ENCODE assay signal across 17 cellular contexts in genomic region chr1:56627019-56627635, GRCh38. TPM values are rescaled to one million over a fixed set of nuclear protein-coding genes. Genes with fewer than 3 reads are reported as not detected.
"Had no signal": no experiment of that assay in that cellular context is flagged by ENCODE, and none has a peak within 500 bp of the region (broad histone marks: within the 10 kb centered on the region; RNA-seq: fewer than 3 reads in every experiment).

No MANE protein-coding gene starts in this region.

- H3K4me3 ChIP-seq: adrenal gland, esophagus muscularis mucosa, thoracic aorta, upper lobe of right lung had no signal

- H3K4me1 Mint-ChIP-seq: central memory CD8-positive, alpha-beta T cell; memory B cell; stimulated activated naive B cell treated with anti-CD40 and anti-IgM and Interleukin-4, amounts not matched to agents 10 μg/mL and 1 μg/mL and 100 μg/mL, for 72 hours had no signal

- H3K9me3 Mint-ChIP-seq: activated naive CD4-positive, alpha-beta T cell treated with anti-CD3 and anti-CD28 coated beads, Interleukin-2, amount 50 U/mL, for 72 hours; central memory CD8-positive, alpha-beta T cell; memory B cell had no signal

- ATAC-seq: activated naive CD4-positive, alpha-beta T cell treated with anti-CD3 and anti-CD28 coated beads, Interleukin-2, amount 50 U/mL, for 72 hours; sciatic nerve; stimulated activated naive B cell treated with anti-CD40 and anti-IgM and Interleukin-4, amounts not matched to agents 10 μg/mL and 1 μg/mL and 100 μg/mL, for 72 hours; upper lobe of right lung had no signal

- H3K4me1 ChIP-seq: adrenal gland, esophagus muscularis mucosa, parathyroid adenoma, upper lobe of right lung had no signal

- H3K27me3 ChIP-seq: esophagus muscularis mucosa, upper lobe of right lung had no signal

- H2AFZ ChIP-seq: parathyroid adenoma had no signal

- H3K27ac ChIP-seq: adrenal gland, esophagus muscularis mucosa, parathyroid adenoma, thoracic aorta, upper lobe of right lung had no signal

- H3K9me3 ChIP-seq: adrenal gland, esophagus muscularis mucosa, thoracic aorta, upper lobe of right lung had no signal

- DNase-seq: activated CD4-positive, alpha-beta T cell treated with anti-CD3 and anti-CD28 coated beads, Interleukin-2, amount 50 U/mL, for 4 hours; activated gamma-delta T cell; adrenal gland; cortex of kidney; effector CD4-positive, alpha-beta T cell; stimulated activated naive B cell treated with anti-CD40 and anti-IgM and Interleukin-4, amounts not matched to agents 10 μg/mL and 1 μg/mL and 100 μg/mL, for 72 hours; upper lobe of right lung had no signal

- H3K36me3 Mint-ChIP-seq: activated naive CD4-positive, alpha-beta T cell treated with anti-CD3 and anti-CD28 coated beads, Interleukin-2, amount 50 U/mL, for 72 hours; memory B cell; stimulated activated naive B cell treated with anti-CD40 and anti-IgM and Interleukin-4, amounts not matched to agents 10 μg/mL and 1 μg/mL and 100 μg/mL, for 72 hours had no signal

- H3K9ac ChIP-seq: parathyroid adenoma had no signal

- H3K27me3 Mint-ChIP-seq: central memory CD8-positive, alpha-beta T cell had no signal

- FAIRE-seq: endothelial cell of umbilical vein had no signal

- H3K27ac Mint-ChIP-seq: activated naive CD4-positive, alpha-beta T cell treated with anti-CD3 and anti-CD28 coated beads, Interleukin-2, amount 50 U/mL, for 72 hours; memory B cell; stimulated activated naive B cell treated with anti-CD40 and anti-IgM and Interleukin-4, amounts not matched to agents 10 μg/mL and 1 μg/mL and 100 μg/mL, for 72 hours had no signal

- H3K4me3 Mint-ChIP-seq: central memory CD8-positive, alpha-beta T cell; memory B cell; stimulated activated naive B cell treated with anti-CD40 and anti-IgM and Interleukin-4, amounts not matched to agents 10 μg/mL and 1 μg/mL and 100 μg/mL, for 72 hours had no signal

- H3K79me2 ChIP-seq: parathyroid adenoma had no signal

- H3K36me3 ChIP-seq: adrenal gland, esophagus muscularis mucosa, thoracic aorta, upper lobe of right lung had no signal

RNA-seq across cellular contexts. Expression of gene PRKAA2, which starts 18.0 kb away (rescaled TPM):
- total RNA-seq: activated CD8-positive, alpha-beta memory T cell treated with anti-CD3 and anti-CD28 coated beads for 36 hours; T-helper 2 cell treated with Interferon-gamma antibody and Interleukin-4, amounts not matched to agents 100 ng/mL and 5 ng/mL, for 36 hours had no signal

RNA-seq across cellular contexts. Expression of gene PLPP3, which starts 47.8 kb away (rescaled TPM):
- total RNA-seq: activated CD8-positive, alpha-beta memory T cell treated with anti-CD3 and anti-CD28 coated beads for 36 hours; activated naive CD4-positive, alpha-beta T cell treated with anti-CD3 and anti-CD28 coated beads, Interleukin-2, amount 50 U/mL, for 72 hours; T-helper 2 cell treated with Interferon-gamma antibody and Interleukin-4, amounts not matched to agents 100 ng/mL and 5 ng/mL, for 36 hours had no signal
